8 cellular contexts compared by ENCODE assay signal in the genomic region with DNA sequence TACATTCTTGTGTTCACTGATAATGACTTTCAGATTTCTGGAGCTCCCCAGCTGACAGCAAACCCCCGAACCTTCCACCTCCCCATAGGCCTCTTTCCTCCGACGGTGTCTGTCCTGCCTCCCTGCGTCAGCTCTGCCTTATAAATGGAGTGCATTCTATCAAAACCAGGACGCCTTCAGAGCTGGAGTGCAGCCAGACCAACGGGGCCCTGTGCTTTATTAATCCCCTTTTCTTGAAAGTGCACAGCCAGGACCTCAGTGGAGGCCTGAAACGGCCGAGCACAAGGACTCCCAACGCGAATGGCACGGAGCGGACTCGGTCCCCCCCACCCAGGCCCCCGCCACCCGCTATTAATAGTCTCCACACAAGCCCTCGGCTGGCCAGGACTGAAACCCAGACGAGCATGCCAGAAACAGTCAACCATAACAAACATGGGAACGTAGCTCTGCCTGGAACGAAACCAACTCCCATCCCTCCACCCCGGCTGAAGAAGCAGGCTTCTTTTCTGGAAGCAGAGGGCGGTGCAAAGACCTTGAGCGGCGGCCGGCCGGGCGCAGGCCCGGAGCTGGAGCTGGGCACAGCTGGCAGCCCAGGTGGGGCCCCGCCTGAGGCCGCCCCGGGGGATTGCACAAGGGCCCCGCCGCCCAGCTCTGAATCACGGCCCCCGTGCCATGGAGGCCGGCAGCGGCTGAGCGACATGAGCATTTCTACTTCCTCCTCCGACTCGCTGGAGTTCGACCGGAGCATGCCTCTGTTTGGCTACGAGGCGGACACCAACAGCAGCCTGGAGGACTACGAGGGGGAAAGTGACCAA. TPM values are rescaled to one million over a fixed set of nuclear protein-coding genes. Genes with fewer than 3 reads are reported as not detected.
A peak's percentile ranks its signal among the peaks of the same experiment; 100 is the strongest.
DNase-seq lines count a peak whose midpoint lies in the region; ATAC-seq and TF ChIP-seq lines count a peak whose summit lies in the region.

No MANE protein-coding gene starts in this region.

- TF ChIP-seq CTCF in IMR-90 (conservative IDR thresholded peaks at IDR 0.05; ENCODE audit: low read depth, low read length) (no peak), parathyroid adenoma (IDR thresholded peaks at IDR 0.05) (no peak)

- TF ChIP-seq POLR2A in IMR-90 (IDR thresholded peaks at IDR 0.05; ENCODE audit: low read depth, low read length): peak; percentile 68

- H3K23ac ChIP-seq in IMR-90 (ENCODE audit: low read depth, low read length): peak overlapping the region; percentile 95

- H3K36me3 ChIP-seq in IMR-90 (ENCODE audit: control insufficient read depth, insufficient read depth, low read length) (peaks cover 18% of the 10 kb centered on the region), parathyroid adenoma (ENCODE audit: control insufficient read depth, insufficient read depth, low read length) (no peaks in the 10 kb centered on the region)

- peak overlapping the region; percentile 99 for H2AK9ac ChIP-seq in IMR-90 (replicated peaks; ENCODE audit: low read depth, low read length, poor library complexity)

- dilution Hi-C loops in IMR-90 (cut with HindIII; ENCODE audit: low sequenced_read_pairs, unreplicated experiment): no loop called here

- H3K27me3 Mint-ChIP-seq in T-helper 17 cell: no peaks in the 10 kb centered on the region
- H3K27me3 Mint-ChIP-seq in activated CD4-positive, alpha-beta T cell treated with anti-CD3 and anti-CD28 coated beads, Interleukin-2, amount 10 ng/mL, durations not matched to agents 7 days and 5 days: peaks cover 4% of the 10 kb centered on the region

- no peaks in the 10 kb centered on the region for H3K36me3 Mint-ChIP-seq in T-helper 17 cell (ENCODE audit: low read depth)
- no peaks in the 10 kb centered on the region for H3K36me3 Mint-ChIP-seq in activated CD4-positive, alpha-beta T cell treated with anti-CD3 and anti-CD28 coated beads, Interleukin-2, amount 10 ng/mL, durations not matched to agents 7 days and 5 days (ENCODE audit: low read depth)

- H3K9me3 Mint-ChIP-seq in activated CD4-positive, alpha-beta T cell treated with anti-CD3 and anti-CD28 coated beads, Interleukin-2, amount 10 ng/mL, durations not matched to agents 7 days and 5 days: no peaks in the 10 kb centered on the region

- peak overlapping the region; percentile 71 for H3K4me3 ChIP-seq in IMR-90 (ENCODE audit: insufficient read depth, low read depth, low read length)
- H3K4me3 ChIP-seq in parathyroid adenoma (ENCODE audit: low read depth, low read length): no peak overlapping the region

- peak overlapping the region; percentile 92 to 94 for H4K8ac ChIP-seq in IMR-90 (ENCODE audit: low read depth in 2 of 2, low read length in 2 of 2)

- H2AFZ ChIP-seq in IMR-90 (replicated peaks; ENCODE audit: low read length, poor library complexity) (peak overlapping the region; percentile 69), parathyroid adenoma (peak overlapping the region; percentile 92)

- intact Hi-C loops in IMR-90 (cut with micrococcal nuclease): loop anchor here (1.0 to 10.0 kb wide), 3 partner anchors 86 to 190 kb away; no protein-coding TSS in a partner anchor

- peak overlapping the region; percentile 99 for H3K56ac ChIP-seq in IMR-90 (ENCODE audit: extremely low read depth, insufficient read depth, low read length)

- H2BK5ac ChIP-seq in IMR-90 (ENCODE audit: low read depth, low read length, poor library complexity, severe bottlenecking): peak overlapping the region; percentile 94

- POLR2A ChIA-PET in IMR-90 (lab: Charles Lee; ENCODE audit: unreplicated experiment): interaction anchor here (0.6 to 3.2 kb wide), 6 partner anchors 19 to 342 kb away, joined by 4 to 10 read pairs (median 6); no protein-coding TSS in a partner anchor
- POLR2A ChIA-PET in activated CD4-positive, alpha-beta T cell treated with anti-CD3 and anti-CD28 coated beads, Interleukin-2, amount 10 ng/mL, durations not matched to agents 7 days and 5 days (lab: Charles Lee): no interaction called here

- DNase-seq in IMR-90 (peak; percentile 97), T-helper 17 cell (no peak), glomerular visceral epithelial cell (ENCODE audit: extremely low spot score) (peak; percentile 97)
- DNase-seq in activated CD4-positive, alpha-beta T cell treated with anti-CD3 and anti-CD28 coated beads, Interleukin-2, amount 10 ng/mL, durations not matched to agents 7 days and 5 days: no peak
- DNase-seq in stimulated activated CD4-positive, alpha-beta T cell treated with anti-CD3 and anti-CD28 coated beads, Interleukin-2, amount 100 ng/mL, for 24 hours: no peak

- peaks cover 21% of the 10 kb centered on the region for H3K9me1 ChIP-seq in IMR-90 (ENCODE audit: insufficient read depth, low read length)

- H3K4me2 ChIP-seq in IMR-90 (ENCODE audit: low read depth, low read length): peak overlapping the region; percentile 76
- H3K4me2 ChIP-seq in parathyroid adenoma (ENCODE audit: low read length): no peak overlapping the region

- peak overlapping the region; percentile 96 for H4K91ac ChIP-seq in IMR-90 (ENCODE audit: insufficient read depth, low read depth, low read length)

- H3K27ac Mint-ChIP-seq in T-helper 17 cell: no peak overlapping the region
- no peak overlapping the region for H3K27ac Mint-ChIP-seq in activated CD4-positive, alpha-beta T cell treated with anti-CD3 and anti-CD28 coated beads, Interleukin-2, amount 10 ng/mL, durations not matched to agents 7 days and 5 days

- H2BK20ac ChIP-seq in IMR-90 (ENCODE audit: low read depth, low read length): peak overlapping the region; percentile 77

- H3K27me3 ChIP-seq in IMR-90 (ENCODE audit: control insufficient read depth, insufficient read depth, low read length): no peaks in the 10 kb centered on the region
- H3K27me3 ChIP-seq in parathyroid adenoma (ENCODE audit: control insufficient read depth, insufficient read depth, low read length): no peaks in the 10 kb centered on the region

- H3K27ac ChIP-seq in IMR-90 (ENCODE audit: insufficient read depth, low read length) (peak overlapping the region; percentile 92), parathyroid adenoma (peak overlapping the region; percentile 69)

- no peak; the same call in 1 of the 2 replicates for TF ChIP-seq RAD21 in IMR-90 (IDR thresholded peaks at IDR 0.05; ENCODE audit: low read length)

- peak overlapping the region; percentile 91 for H2BK120ac ChIP-seq in IMR-90 (ENCODE audit: low read depth, low read length)

- H3K79me1 ChIP-seq in IMR-90 (ENCODE audit: low read depth in 1 of 2, low read length in 2 of 2): peaks cover 11 to 58% of the 10 kb centered on the region in 2 experiments

- peak overlapping the region; percentile 38; the same call in 2 of the 3 replicates for H2BK15ac ChIP-seq in IMR-90 (ENCODE audit: low read depth, low read length)

- peaks cover 3% of the 10 kb centered on the region for H3K79me2 ChIP-seq in parathyroid adenoma

- BruUV-seq in IMR-90 (replicated peaks; lab: Mats Ljungman, UMichigan): TSS peak; percentile 56

- H3K4me1 ChIP-seq in IMR-90 (ENCODE audit: control insufficient read depth, insufficient read depth, low read length): peaks cover 20% of the 10 kb centered on the region
- H3K4me1 ChIP-seq in parathyroid adenoma: peaks cover 17% of the 10 kb centered on the region

- peaks cover 17% of the 10 kb centered on the region for H3K4me1 Mint-ChIP-seq in T-helper 17 cell
- peaks cover 13% of the 10 kb centered on the region for H3K4me1 Mint-ChIP-seq in activated CD4-positive, alpha-beta T cell treated with anti-CD3 and anti-CD28 coated beads, Interleukin-2, amount 10 ng/mL, durations not matched to agents 7 days and 5 days

- peak overlapping the region; percentile 95 for H3K4ac ChIP-seq in IMR-90 (ENCODE audit: low read depth, low read length)

- ATAC-seq in IMR-90 (ENCODE audit: low read depth) (peak; percentile 66), T-helper 17 cell (no peak), HG02678 (IDR thresholded peaks at IDR 0.05; ENCODE audit: unreplicated experiment) (no peak), GM21526 (IDR thresholded peaks at IDR 0.05; ENCODE audit: low FRiP score, unreplicated experiment) (no peak)

- H3K4me3 Mint-ChIP-seq in T-helper 17 cell: peak overlapping the region; percentile 12
- H3K4me3 Mint-ChIP-seq in activated CD4-positive, alpha-beta T cell treated with anti-CD3 and anti-CD28 coated beads, Interleukin-2, amount 10 ng/mL, durations not matched to agents 7 days and 5 days: no peak overlapping the region

- H3K14ac ChIP-seq in IMR-90 (replicated peaks; ENCODE audit: low read depth, low read length): peak overlapping the region; percentile 98

- in situ Hi-C loops in IMR-90 (cut with MboI; ENCODE audit: low sequenced_read_pairs): loop anchor here (10.0 kb wide), 1 partner anchor 190 kb away; no protein-coding TSS in a partner anchor

- no peaks in the 10 kb centered on the region for H3K9me3 ChIP-seq in IMR-90 (ENCODE audit: control insufficient read depth, insufficient read depth, low read length)
- no peaks in the 10 kb centered on the region for H3K9me3 ChIP-seq in T-helper 17 cell (ENCODE audit: control insufficient read depth, low read length, poor library complexity, severe bottlenecking)
- no peaks in the 10 kb centered on the region for H3K9me3 ChIP-seq in parathyroid adenoma (ENCODE audit: control insufficient read depth, low read length)

- H4K20me1 ChIP-seq in IMR-90 (ENCODE audit: insufficient read depth, low read length): peaks cover 45% of the 10 kb centered on the region

- H4K5ac ChIP-seq in IMR-90 (ENCODE audit: low read depth, low read length): peak overlapping the region; percentile 63

- H3K18ac ChIP-seq in IMR-90 (ENCODE audit: low read depth, low read length): peak overlapping the region; percentile 56

- WGBS in IMR-90 (ENCODE audit: extremely low coverage in 2 of 2, insufficient read length in 1 of 2), 2 experiments: 0% methylated on average over 11 of the region's 44 CpGs; no CpG with 5 or more reads in 1 of the 2 experiments

- CTCF ChIA-PET in IMR-90 (lab: Yijun Ruan, JAX): interaction anchor here (0.8 to 1.0 kb wide), 2 partner anchors 70 to 147 kb away, joined by 3 to 5 read pairs; no protein-coding TSS in a partner anchor
- CTCF ChIA-PET in activated CD4-positive, alpha-beta T cell treated with anti-CD3 and anti-CD28 coated beads, Interleukin-2, amount 10 ng/mL, durations not matched to agents 7 days and 5 days (lab: Charles Lee): interaction anchor here (0.7 kb wide), 1 partner anchor 34 kb away, joined by 3 read pairs; no protein-coding TSS in a partner anchor

- H3K9ac ChIP-seq in IMR-90 (ENCODE audit: low read depth, low read length) (peak overlapping the region; percentile 83), parathyroid adenoma (no peak overlapping the region)

- H2AK5ac ChIP-seq in IMR-90 (ENCODE audit: low read depth, low read length): peak overlapping the region; percentile 95

TF ChIP-seq in IMR-90, 13 proteins besides CTCF, POLR2A, EP300 and RAD21 (continues in another document):
- peak; percentile 60; the same call in 1 of the 2 replicates for TF ChIP-seq BHLHE40 (IDR thresholded peaks at IDR 0.05; ENCODE audit: low read depth, low read length)
- TF ChIP-seq MXI1 (IDR thresholded peaks at IDR 0.05; ENCODE audit: borderline replicate concordance, low read depth, low read length): peak; percentile 60; the same call in 1 of the 2 replicates

RNA-seq across cellular contexts. Expression of a gene that starts 42.3 kb away (rescaled TPM):
- total RNA-seq in IMR-90 (2012; rRNA removed) (35.7 and 59.7 TPM in 2 replicates), T-helper 17 cell (10 to 100 TPM; 22.4 to 25.3 TPM)
- 50.9 and 58.8 TPM in 2 replicates for polyA plus RNA-seq in IMR-90 (2012; rRNA removed)
- polyA plus RNA-seq in IMR-90 (2012; cell fraction: cytosol; rRNA removed): 22.3 and 26.0 TPM in 2 replicates
- polyA plus RNA-seq in IMR-90 (2012; cell fraction: nucleus; rRNA removed; ENCODE audit: low replicate concordance): 10.2 and 27.2 TPM in 2 replicates
- 10 to 100 TPM; 41.0 to 47.2 TPM for total RNA-seq in activated CD4-positive, alpha-beta T cell treated with anti-CD3 and anti-CD28 coated beads, Interleukin-2, amount 10 ng/mL, durations not matched to agents 7 days and 5 days

Comparison
In these comparisons a context has a peak if more than half of its experiments do, and no peak if none do; other contexts are left out.
1. DNase-seq: peak in IMR-90 (single experiment) and glomerular visceral epithelial cell (single experiment); none in T-helper 17 cell (0 of 3), activated CD4-positive, alpha-beta T cell treated with anti-CD3 and anti-CD28 coated beads, Interleukin-2, amount 10 ng/mL, durations not matched to agents 7 days and 5 days (single experiment) and stimulated activated CD4-positive, alpha-beta T cell treated with anti-CD3 and anti-CD28 coated beads, Interleukin-2, amount 100 ng/mL, for 24 hours (0 of 2).